22 cellular contexts compared by ENCODE assay signal in genomic region chr19:52366414-52366824, GRCh38.
"Had no signal": no experiment of that assay in that cellular context is flagged by ENCODE, and none has a peak within 500 bp of the region (broad histone marks: within the 10 kb centered on the region; RNA-seq: fewer than 3 reads in every experiment).

No MANE protein-coding gene starts in this region.

- H3K9me3 ChIP-seq: thyroid gland had no signal

- H3K4me1 Mint-ChIP-seq: neural crest cell had no signal

- H3K27ac ChIP-seq: esophagus muscularis mucosa, foreskin keratinocyte, gastroesophageal sphincter, heart right ventricle, left ventricle myocardium inferior, lower lobe of right lung, neutrophil, pancreas, right lobe of liver, thyroid gland, vagina had no signal

- H3K27ac Mint-ChIP-seq: natural killer cell treated with Interleukin-12 subunit alpha and Interleukin-12 subunit beta and Interleukin-15 and Interleukin-18, amount 100 ng/mL, for 72 hours; stimulated activated naive CD8-positive, alpha-beta T cell treated with anti-CD3 and anti-CD28 coated beads, Interleukin-15, amount 100 ng/mL, for 72 hours had no signal

- H3K27me3 ChIP-seq: esophagus muscularis mucosa, foreskin keratinocyte, gastroesophageal sphincter, heart right ventricle, neutrophil, pancreas, right lobe of liver, thyroid gland, vagina had no signal

- H3K27me3 Mint-ChIP-seq: natural killer cell treated with Interleukin-12 subunit alpha and Interleukin-12 subunit beta and Interleukin-15 and Interleukin-18, amount 100 ng/mL, for 72 hours; stimulated activated naive CD8-positive, alpha-beta T cell treated with anti-CD3 and anti-CD28 coated beads, Interleukin-15, amount 100 ng/mL, for 72 hours had no signal

- H3K36me3 ChIP-seq: lower lobe of right lung, neutrophil, right lobe of liver had no signal

- H3K4me3 Mint-ChIP-seq: natural killer cell treated with Interleukin-12 subunit alpha and Interleukin-12 subunit beta and Interleukin-15 and Interleukin-18, amount 100 ng/mL, for 72 hours; neural crest cell; stimulated activated naive CD8-positive, alpha-beta T cell treated with anti-CD3 and anti-CD28 coated beads, Interleukin-15, amount 100 ng/mL, for 72 hours had no signal

- H3K4me1 ChIP-seq: foreskin keratinocyte, lower lobe of right lung, pancreas, right lobe of liver had no signal

- DNase-seq: cortex of kidney; foreskin keratinocyte; heart right ventricle; hippocampal formation; left colon; left ventricle myocardium inferior; lower lobe of right lung; pancreas; right lobe of liver; small intestine; stimulated activated CD4-positive, alpha-beta T cell treated with anti-CD3 and anti-CD28 coated beads, Interleukin-15, amount 100 ng/mL, for 24 hours; stimulated activated CD4-positive, alpha-beta T cell treated with anti-CD3 and anti-CD28 coated beads, Interleukin-2, amount 100 ng/mL, for 48 hours; stimulated activated naive CD4-positive, alpha-beta T cell; stimulated activated naive CD8-positive, alpha-beta T cell treated with anti-CD3 and anti-CD28 coated beads, Interleukin-15, amount 100 ng/mL, for 72 hours; thyroid gland; trophoblast cell had no signal

- H3K4me3 ChIP-seq: esophagus muscularis mucosa, gastroesophageal sphincter, heart right ventricle, left ventricle myocardium inferior, lower lobe of right lung, pancreas, right lobe of liver, thyroid gland, vagina had no signal

- ATAC-seq: foreskin keratinocyte; gastroesophageal sphincter; heart right ventricle; left colon; lower lobe of right lung; natural killer cell treated with Interleukin-12 subunit alpha and Interleukin-12 subunit beta and Interleukin-15 and Interleukin-18, amount 100 ng/mL, for 72 hours; pancreas; right lobe of liver; stimulated activated naive CD8-positive, alpha-beta T cell treated with anti-CD3 and anti-CD28 coated beads, Interleukin-15, amount 100 ng/mL, for 72 hours had no signal
